Comparison of ENCODE assay signal across 20 cellular contexts in the genomic region with DNA sequence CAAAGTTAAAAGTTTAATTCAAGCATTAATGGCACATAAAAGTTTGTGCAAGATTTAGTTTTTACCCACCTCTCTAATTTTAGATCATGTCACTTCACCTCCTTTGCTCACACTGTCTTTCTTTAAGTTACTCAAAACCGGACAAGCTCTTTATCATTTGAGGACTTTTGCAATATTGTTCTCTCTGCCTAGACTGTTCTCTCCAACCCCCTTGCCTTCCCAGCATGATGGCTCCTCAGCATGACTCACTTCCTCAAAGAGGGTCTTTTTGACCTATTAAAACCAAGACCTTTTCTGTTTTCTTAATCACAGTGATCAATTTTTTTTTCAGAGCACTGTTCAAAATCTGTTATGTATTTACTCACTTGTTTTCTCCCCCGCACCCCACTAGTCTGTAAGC.
A peak's percentile ranks its signal among the peaks of the same experiment; 100 is the strongest.
DNase-seq lines count a peak whose midpoint lies in the region; ATAC-seq and FAIRE-seq lines count a peak whose summit lies in the region.
"Had no signal": no experiment of that assay in that cellular context is flagged by ENCODE, and none has a peak within 500 bp of the region (broad histone marks: within the 10 kb centered on the region; RNA-seq: fewer than 3 reads in every experiment).

No MANE protein-coding gene starts in this region.

- H3K4me3 ChIP-seq in mesodermal cell (ENCODE audit: extremely low read depth, insufficient read depth, low read length, poor library complexity, severe bottlenecking), result no peak overlapping the region
- H3K4me3 ChIP-seq: sigmoid colon, thyroid gland had no signal

- peaks cover 15% of the 10 kb centered on the region for H3K4me1 ChIP-seq in mesodermal cell (ENCODE audit: control insufficient read depth, insufficient read depth, low read length, poor library complexity, severe bottlenecking)
- H3K4me1 ChIP-seq: BE2C, sigmoid colon had no signal

- peaks cover 19% of the 10 kb centered on the region for H3K36me3 ChIP-seq in mesodermal cell (ENCODE audit: control insufficient read depth, insufficient read depth, low read length)
- H3K36me3 ChIP-seq: BE2C had no signal

- H3K27ac ChIP-seq in mesodermal cell (ENCODE audit: low read depth, low read length, severe bottlenecking), result peak overlapping the region; percentile 52
- H3K27ac ChIP-seq: sigmoid colon, thyroid gland had no signal

- WGBS in mesodermal cell (ENCODE audit: insufficient coverage in 2 of 2), 2 experiments, result 74 to 83% methylated on average over 1 to 2 of the region's 2 CpGs

- no peaks in the 10 kb centered on the region for H3K9me3 ChIP-seq in mesodermal cell (ENCODE audit: control insufficient read depth, low read length)
- H3K9me3 ChIP-seq: BE2C, sigmoid colon, thyroid gland had no signal

- ATAC-seq in HG03442 (IDR thresholded peaks at IDR 0.05; ENCODE audit: unreplicated experiment), result no peak
- ATAC-seq: left cardiac atrium had no signal

- FAIRE-seq in GM18507 (lab: Jason Lieb, UNC), result peak; percentile 18

- no peak for DNase-seq in GM18507 (ENCODE audit: extremely low spot score, insufficient read length, low read depth)
- peak; percentile 18 to 23 for DNase-seq in Kasumi-1 (lab: John Stamatoyannopoulos, UW)
- peak; percentile 58 for DNase-seq in amniotic epithelial cell (ENCODE audit: low read depth)
- no peak for DNase-seq in NCI-H82 (lab: John Stamatoyannopoulos, UW)
- DNase-seq in superior temporal gyrus (ENCODE audit: extremely low spot score), result no peak
- DNase-seq: activated B cell treated with CpG ODN at 0.5 μM for 24 hours; activated naive CD4-positive, alpha-beta T cell treated with anti-CD3 and anti-CD28 coated beads, Interleukin-2, amount 50 U/mL, for 16 hours; BE2C; DMS153; hippocampal formation; left cardiac atrium; NCI-H1092 treated with DMSO at 0.1 percent for 48 hours; NCI-H774; nucleus accumbens; sigmoid colon; stimulated activated CD4-positive, alpha-beta T cell treated with anti-CD3 and anti-CD28 coated beads, Interleukin-2, amount 100 ng/mL, for 24 hours; T-helper 1 cell; thyroid gland had no signal

Comparison
In these comparisons a context has a peak if more than half of its experiments do, and no peak if none do; other contexts are left out.
1. DNase-seq: peak in Kasumi-1 (2 of 2) and amniotic epithelial cell (single experiment); none in GM18507 (single experiment), NCI-H82 (single experiment) and superior temporal gyrus (single experiment).